In the genomic region with DNA sequence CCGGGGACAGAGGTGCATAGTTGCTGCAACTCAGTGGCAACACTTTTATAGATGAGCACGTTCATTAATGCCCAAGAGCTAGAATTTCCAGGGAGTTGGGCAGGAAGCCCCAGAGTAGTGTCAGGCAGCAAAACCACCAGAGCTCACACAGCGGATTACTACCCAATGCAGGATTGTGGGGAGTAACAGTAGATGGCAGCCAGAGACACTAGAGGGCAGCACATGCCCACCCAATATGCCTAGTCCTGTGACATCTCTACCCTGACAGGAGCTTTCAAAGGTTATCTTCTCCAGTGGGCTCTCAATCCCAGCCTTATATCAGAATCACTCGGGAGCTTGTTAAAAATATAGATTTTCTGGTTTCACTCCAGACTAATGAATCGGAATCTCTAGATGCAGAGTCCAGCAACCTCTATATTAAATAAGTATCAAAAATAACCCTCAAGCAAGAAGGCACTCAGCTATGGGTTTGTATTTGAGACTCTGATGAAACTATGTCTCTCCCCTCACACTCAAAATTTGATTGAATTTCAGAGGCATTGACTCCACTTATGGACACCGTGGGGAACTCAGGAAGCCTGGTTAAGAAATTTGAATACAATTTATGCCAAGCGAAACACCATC, we compare ENCODE assay signal across 1 cellular context.
TF ChIP-seq lines count a peak whose summit lies in the region.

No MANE protein-coding gene starts in this region.

TF ChIP-seq in GM23338, 12 proteins besides CTCF, POLR2A, EP300 and RAD21 (continued from another document):
- TF ChIP-seq, protein P1, sequence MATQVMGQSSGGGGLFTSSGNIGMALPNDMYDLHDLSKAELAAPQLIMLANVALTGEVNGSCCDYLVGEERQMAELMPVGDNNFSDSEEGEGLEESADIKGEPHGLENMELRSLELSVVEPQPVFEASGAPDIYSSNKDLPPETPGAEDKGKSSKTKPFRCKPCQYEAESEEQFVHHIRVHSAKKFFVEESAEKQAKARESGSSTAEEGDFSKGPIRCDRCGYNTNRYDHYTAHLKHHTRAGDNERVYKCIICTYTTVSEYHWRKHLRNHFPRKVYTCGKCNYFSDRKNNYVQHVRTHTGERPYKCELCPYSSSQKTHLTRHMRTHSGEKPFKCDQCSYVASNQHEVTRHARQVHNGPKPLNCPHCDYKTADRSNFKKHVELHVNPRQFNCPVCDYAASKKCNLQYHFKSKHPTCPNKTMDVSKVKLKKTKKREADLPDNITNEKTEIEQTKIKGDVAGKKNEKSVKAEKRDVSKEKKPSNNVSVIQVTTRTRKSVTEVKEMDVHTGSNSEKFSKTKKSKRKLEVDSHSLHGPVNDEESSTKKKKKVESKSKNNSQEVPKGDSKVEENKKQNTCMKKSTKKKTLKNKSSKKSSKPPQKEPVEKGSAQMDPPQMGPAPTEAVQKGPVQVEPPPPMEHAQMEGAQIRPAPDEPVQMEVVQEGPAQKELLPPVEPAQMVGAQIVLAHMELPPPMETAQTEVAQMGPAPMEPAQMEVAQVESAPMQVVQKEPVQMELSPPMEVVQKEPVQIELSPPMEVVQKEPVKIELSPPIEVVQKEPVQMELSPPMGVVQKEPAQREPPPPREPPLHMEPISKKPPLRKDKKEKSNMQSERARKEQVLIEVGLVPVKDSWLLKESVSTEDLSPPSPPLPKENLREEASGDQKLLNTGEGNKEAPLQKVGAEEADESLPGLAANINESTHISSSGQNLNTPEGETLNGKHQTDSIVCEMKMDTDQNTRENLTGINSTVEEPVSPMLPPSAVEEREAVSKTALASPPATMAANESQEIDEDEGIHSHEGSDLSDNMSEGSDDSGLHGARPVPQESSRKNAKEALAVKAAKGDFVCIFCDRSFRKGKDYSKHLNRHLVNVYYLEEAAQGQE (IDR thresholded peaks at IDR 0.05; ENCODE audit: unreplicated experiment) = no peak
- TF ChIP-seq EZH2phosphoT487 (IDR thresholded peaks at IDR 0.05; ENCODE audit: unreplicated experiment) = no peak
- TF ChIP-seq, protein P2, sequence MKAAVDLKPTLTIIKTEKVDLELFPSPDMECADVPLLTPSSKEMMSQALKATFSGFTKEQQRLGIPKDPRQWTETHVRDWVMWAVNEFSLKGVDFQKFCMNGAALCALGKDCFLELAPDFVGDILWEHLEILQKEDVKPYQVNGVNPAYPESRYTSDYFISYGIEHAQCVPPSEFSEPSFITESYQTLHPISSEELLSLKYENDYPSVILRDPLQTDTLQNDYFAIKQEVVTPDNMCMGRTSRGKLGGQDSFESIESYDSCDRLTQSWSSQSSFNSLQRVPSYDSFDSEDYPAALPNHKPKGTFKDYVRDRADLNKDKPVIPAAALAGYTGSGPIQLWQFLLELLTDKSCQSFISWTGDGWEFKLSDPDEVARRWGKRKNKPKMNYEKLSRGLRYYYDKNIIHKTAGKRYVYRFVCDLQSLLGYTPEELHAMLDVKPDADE (IDR thresholded peaks at IDR 0.05) = no peak
- no peak for TF ChIP-seq STAT1 (IDR thresholded peaks at IDR 0.05; ENCODE audit: unreplicated experiment)
